ENCODE assay signal across 8 cellular contexts in genomic region chr1:55284856-55285255, GRCh38.
DNase-seq lines count a peak whose midpoint lies in the region; ATAC-seq and TF ChIP-seq lines count a peak whose summit lies in the region.

No MANE protein-coding gene starts in this region.

- no peak overlapping the region for H3K9ac ChIP-seq in MM.1S (ENCODE audit: low read length)

- H3K4me1 ChIP-seq in MM.1S (ENCODE audit: low read length) (peaks cover 13% of the 10 kb centered on the region), left ventricle myocardium inferior (no peaks in the 10 kb centered on the region)

- H3K27ac Mint-ChIP-seq in stimulated activated memory B cell treated with anti-CD40 and anti-IgM and Interleukin-4, amounts not matched to agents 10 μg/mL and 1 μg/mL and 100 μg/mL, for 72 hours: peak overlapping the region; percentile 89

- DNase-seq in NCI-H510A treated with DMSO at 0.1 percent for 48 hours (lab: John Stamatoyannopoulos, UW): peak; percentile 59
- DNase-seq in NCI-H510A (lab: John Stamatoyannopoulos, UW): no peak
- peak; percentile 36 for DNase-seq in MM.1S
- peak; percentile 28 for DNase-seq in WERI-Rb-1
- DNase-seq in left ventricle myocardium inferior: no peak
- no peak for DNase-seq in effector CD4-positive, alpha-beta T cell

- no peaks in the 10 kb centered on the region for H3K79me2 ChIP-seq in MM.1S (ENCODE audit: low read length)

- no peaks in the 10 kb centered on the region for H3K36me3 Mint-ChIP-seq in stimulated activated memory B cell treated with anti-CD40 and anti-IgM and Interleukin-4, amounts not matched to agents 10 μg/mL and 1 μg/mL and 100 μg/mL, for 72 hours

- no peaks in the 10 kb centered on the region for H3K27me3 Mint-ChIP-seq in stimulated activated memory B cell treated with anti-CD40 and anti-IgM and Interleukin-4, amounts not matched to agents 10 μg/mL and 1 μg/mL and 100 μg/mL, for 72 hours

- no peak for ATAC-seq in stimulated activated memory B cell treated with anti-CD40 and anti-IgM and Interleukin-4, amounts not matched to agents 10 μg/mL and 1 μg/mL and 100 μg/mL, for 72 hours
- ATAC-seq in HG02981 (IDR thresholded peaks at IDR 0.05; ENCODE audit: unreplicated experiment): no peak

- no peaks in the 10 kb centered on the region for H3K27me3 ChIP-seq in MM.1S (replicated peaks; ENCODE audit: insufficient read depth, low read length)
- peaks cover 9% of the 10 kb centered on the region for H3K27me3 ChIP-seq in WERI-Rb-1 (ENCODE audit: insufficient read depth, low read depth, severe bottlenecking)
- no peaks in the 10 kb centered on the region for H3K27me3 ChIP-seq in left ventricle myocardium inferior (ENCODE audit: low read depth)

- no peaks in the 10 kb centered on the region for H3K9me3 Mint-ChIP-seq in stimulated activated memory B cell treated with anti-CD40 and anti-IgM and Interleukin-4, amounts not matched to agents 10 μg/mL and 1 μg/mL and 100 μg/mL, for 72 hours

- H3K4me2 ChIP-seq in MM.1S (ENCODE audit: low read depth, low read length): no peak overlapping the region

- no peaks in the 10 kb centered on the region for H4K20me1 ChIP-seq in MM.1S (ENCODE audit: insufficient read depth, low read length)

- no peak overlapping the region for H3K4me3 Mint-ChIP-seq in stimulated activated memory B cell treated with anti-CD40 and anti-IgM and Interleukin-4, amounts not matched to agents 10 μg/mL and 1 μg/mL and 100 μg/mL, for 72 hours

- no peaks in the 10 kb centered on the region for H3F3A ChIP-seq in MM.1S (ENCODE audit: insufficient read depth, low read length)

- peak; percentile 64 for TF ChIP-seq CTCF in MM.1S (IDR thresholded peaks at IDR 0.05; ENCODE audit: low read length)
- peak; percentile 33 for TF ChIP-seq CTCF in WERI-Rb-1 (IDR thresholded peaks at IDR 0.05; ENCODE audit: low read depth, low read length)
- TF ChIP-seq CTCF in left ventricle myocardium inferior (IDR thresholded peaks at IDR 0.05; ENCODE audit: borderline replicate concordance): peak; percentile 80

- H3K36me3 ChIP-seq in MM.1S (replicated peaks; ENCODE audit: insufficient read depth, low read length) (no peaks in the 10 kb centered on the region), WERI-Rb-1 (no peaks in the 10 kb centered on the region), left ventricle myocardium inferior (no peaks in the 10 kb centered on the region)

- no peaks in the 10 kb centered on the region for H3K9me2 ChIP-seq in MM.1S (replicated peaks; ENCODE audit: insufficient read depth, low read length)

- H3K9me3 ChIP-seq in MM.1S (replicated peaks; ENCODE audit: insufficient read depth, low read length) (no peaks in the 10 kb centered on the region), WERI-Rb-1 (ENCODE audit: severe bottlenecking) (no peaks in the 10 kb centered on the region), left ventricle myocardium inferior (replicated peaks) (no peaks in the 10 kb centered on the region)

- no peak overlapping the region for H2AFZ ChIP-seq in MM.1S (ENCODE audit: low read length)

- peaks cover 37% of the 10 kb centered on the region for H3K4me1 Mint-ChIP-seq in stimulated activated memory B cell treated with anti-CD40 and anti-IgM and Interleukin-4, amounts not matched to agents 10 μg/mL and 1 μg/mL and 100 μg/mL, for 72 hours

- H3K27ac ChIP-seq in MM.1S (ENCODE audit: low read length) (no peak overlapping the region), WERI-Rb-1 (no peak overlapping the region), left ventricle myocardium inferior (replicated peaks) (no peak overlapping the region)

- H3K4me3 ChIP-seq in MM.1S (ENCODE audit: low read length) (no peak overlapping the region), WERI-Rb-1 (ENCODE audit: low read depth, low read length) (no peak overlapping the region), left ventricle myocardium inferior (no peak overlapping the region)

- intact Hi-C loops in left ventricle myocardium inferior (cut with micrococcal nuclease): loop anchor here (2.0 kb wide), 1 partner anchor 1300 kb away; no protein-coding TSS in a partner anchor

Comparison
In these comparisons a context has a peak if more than half of its experiments do, and no peak if none do; other contexts are left out.
1. DNase-seq: peak in NCI-H510A treated with DMSO at 0.1 percent for 48 hours (single experiment), MM.1S (single experiment) and WERI-Rb-1 (single experiment); none in NCI-H510A (single experiment), left ventricle myocardium inferior (single experiment) and effector CD4-positive, alpha-beta T cell (single experiment).
2. Peak in every context shown above with its lines, with median percentiles within 50 percentile points of each other: CTCF ChIP-seq.